ENCODE assay signal across 21 cellular contexts in genomic region chr6:26161322-26161721, GRCh38.
DNase-seq lines count a peak whose midpoint lies in the region; ATAC-seq, FAIRE-seq and TF ChIP-seq lines count a peak whose summit lies in the region.
"Had no signal": no experiment of that assay in that cellular context is flagged by ENCODE, and none has a peak within 500 bp of the region (broad histone marks: within the 10 kb centered on the region; RNA-seq: fewer than 3 reads in every experiment).

No MANE protein-coding gene starts in this region.

- peaks cover 19% of the 10 kb centered on the region for H4K20me1 ChIP-seq in astrocyte (ENCODE audit: insufficient read depth, low read length)

- H3K9me3 Mint-ChIP-seq in activated CD8-positive, alpha-beta memory T cell treated with anti-CD3 and anti-CD28 coated beads, Interleukin-2, amount 10 ng/mL, durations not matched to agents 7 days and 5 days (ENCODE audit: low read depth) = no peaks in the 10 kb centered on the region
- no peaks in the 10 kb centered on the region for H3K9me3 Mint-ChIP-seq in astrocyte (ENCODE audit: unreplicated experiment)
- H3K9me3 Mint-ChIP-seq in stimulated activated naive B cell treated with anti-CD40 and anti-IgM and Interleukin-4, amounts not matched to agents 10 μg/mL and 1 μg/mL and 100 μg/mL, for 72 hours = no peaks in the 10 kb centered on the region
- H3K9me3 Mint-ChIP-seq: activated T-cell treated with anti-CD3 and anti-CD28 coated beads, Interleukin-2, amount 50 U/mL, for 24 hours had no signal

- peaks cover 6% of the 10 kb centered on the region for H3K79me2 ChIP-seq in astrocyte (ENCODE audit: insufficient read depth, low read length)

- H3K27ac ChIP-seq in KOPT-K1 (ENCODE audit: low read depth, low read length, poor library complexity, severe bottlenecking) (peak overlapping the region; percentile 90), astrocyte (ENCODE audit: low read depth, low read length) (no peak overlapping the region), substantia nigra (ENCODE audit: low read depth, low read length, poor library complexity, severe bottlenecking) (no peak overlapping the region)
- H3K27ac ChIP-seq: epithelial cell of prostate had no signal

- H3K27me3 ChIP-seq in astrocyte (ENCODE audit: insufficient read depth, low read length) = no peaks in the 10 kb centered on the region

- no peak overlapping the region for H3K4me3 Mint-ChIP-seq in activated CD8-positive, alpha-beta memory T cell treated with anti-CD3 and anti-CD28 coated beads, Interleukin-2, amount 10 ng/mL, durations not matched to agents 7 days and 5 days
- H3K4me3 Mint-ChIP-seq in astrocyte (ENCODE audit: unreplicated experiment) = peak overlapping the region; percentile 31
- H3K4me3 Mint-ChIP-seq in stimulated activated naive B cell treated with anti-CD40 and anti-IgM and Interleukin-4, amounts not matched to agents 10 μg/mL and 1 μg/mL and 100 μg/mL, for 72 hours = no peak overlapping the region

- no peak for FAIRE-seq in astrocyte (lab: Jason Lieb, UNC)
- FAIRE-seq: GM12891, H54 had no signal

- H3K4me3 ChIP-seq in astrocyte (ENCODE audit: insufficient read depth, low read depth, low read length) = no peak overlapping the region

- no peaks in the 10 kb centered on the region for H3K9me3 ChIP-seq in KOPT-K1 (ENCODE audit: insufficient read depth, low read length, poor library complexity, severe bottlenecking)
- H3K9me3 ChIP-seq in astrocyte (ENCODE audit: insufficient read depth, low read depth, low read length) = no peaks in the 10 kb centered on the region

- TF ChIP-seq CTCF in astrocyte (IDR thresholded peaks at IDR 0.05; ENCODE audit: insufficient read depth, low read depth, low read length) = no peak

- H3K4me1 Mint-ChIP-seq in activated CD8-positive, alpha-beta memory T cell treated with anti-CD3 and anti-CD28 coated beads, Interleukin-2, amount 10 ng/mL, durations not matched to agents 7 days and 5 days = peaks cover 50% of the 10 kb centered on the region
- peaks cover 2% of the 10 kb centered on the region for H3K4me1 Mint-ChIP-seq in astrocyte (ENCODE audit: low read depth, unreplicated experiment)
- H3K4me1 Mint-ChIP-seq in stimulated activated naive B cell treated with anti-CD40 and anti-IgM and Interleukin-4, amounts not matched to agents 10 μg/mL and 1 μg/mL and 100 μg/mL, for 72 hours = peaks cover 41 to 68% of the 10 kb centered on the region in 2 donors

- H3K36me3 ChIP-seq in KOPT-K1 (ENCODE audit: insufficient read depth, low read length) (no peaks in the 10 kb centered on the region), astrocyte (ENCODE audit: insufficient read depth, low read length) (no peaks in the 10 kb centered on the region)

- peaks cover 11% of the 10 kb centered on the region for H3K4me1 ChIP-seq in astrocyte (ENCODE audit: insufficient read depth, low read length)

- H3K36me3 Mint-ChIP-seq in activated CD8-positive, alpha-beta memory T cell treated with anti-CD3 and anti-CD28 coated beads, Interleukin-2, amount 10 ng/mL, durations not matched to agents 7 days and 5 days = peaks cover 30% of the 10 kb centered on the region
- H3K36me3 Mint-ChIP-seq in astrocyte (ENCODE audit: low read depth, unreplicated experiment) = peaks cover 13% of the 10 kb centered on the region
- H3K36me3 Mint-ChIP-seq in stimulated activated naive B cell treated with anti-CD40 and anti-IgM and Interleukin-4, amounts not matched to agents 10 μg/mL and 1 μg/mL and 100 μg/mL, for 72 hours = peaks cover 60 to 63% of the 10 kb centered on the region in 2 donors

- peaks cover 15% of the 10 kb centered on the region for H3K27me3 Mint-ChIP-seq in activated CD8-positive, alpha-beta memory T cell treated with anti-CD3 and anti-CD28 coated beads, Interleukin-2, amount 10 ng/mL, durations not matched to agents 7 days and 5 days
- H3K27me3 Mint-ChIP-seq in astrocyte (ENCODE audit: low read depth, unreplicated experiment) = no peaks in the 10 kb centered on the region
- H3K27me3 Mint-ChIP-seq in stimulated activated naive B cell treated with anti-CD40 and anti-IgM and Interleukin-4, amounts not matched to agents 10 μg/mL and 1 μg/mL and 100 μg/mL, for 72 hours = peaks cover 0 to 14% of the 10 kb centered on the region in 2 donors
- H3K27me3 Mint-ChIP-seq: activated T-cell treated with anti-CD3 and anti-CD28 coated beads, Interleukin-2, amount 50 U/mL, for 24 hours had no signal

- CTCF ChIA-PET in activated CD8-positive, alpha-beta memory T cell treated with anti-CD3 and anti-CD28 coated beads, Interleukin-2, amount 10 ng/mL, durations not matched to agents 7 days and 5 days (lab: Charles Lee) = interaction anchor here (1.1 to 7.1 kb wide), 2 partner anchors 9 to 36 kb away, joined by 3 to 101 read pairs; a partner anchor contains a TSS

- no peak for ATAC-seq in activated CD8-positive, alpha-beta memory T cell treated with anti-CD3 and anti-CD28 coated beads, Interleukin-2, amount 10 ng/mL, durations not matched to agents 7 days and 5 days
- ATAC-seq in stimulated activated naive B cell treated with anti-CD40 and anti-IgM and Interleukin-4, amounts not matched to agents 10 μg/mL and 1 μg/mL and 100 μg/mL, for 72 hours (replicated peaks) = no peak
- no peak for ATAC-seq in HG03025 (IDR thresholded peaks at IDR 0.05; ENCODE audit: low FRiP score, unreplicated experiment)
- ATAC-seq: Right ventricle myocardium inferior had no signal

- no peak for DNase-seq in activated CD8-positive, alpha-beta memory T cell treated with anti-CD3 and anti-CD28 coated beads, Interleukin-2, amount 10 ng/mL, durations not matched to agents 7 days and 5 days
- DNase-seq in activated CD8-positive, alpha-beta memory T cell treated with anti-CD3 and anti-CD28 coated beads, Interleukin-2, amount 50 U/mL, for 4 hours = no peak
- DNase-seq in astrocyte (ENCODE audit: low read depth) (no peak), substantia nigra (lab: John Stamatoyannopoulos, UW) (no peak), midbrain (lab: John Stamatoyannopoulos, UW) (no peak)
- no peak for DNase-seq in stimulated activated naive B cell treated with anti-CD40 and anti-IgM and Interleukin-4, amounts not matched to agents 10 μg/mL and 1 μg/mL and 100 μg/mL, for 72 hours
- DNase-seq: activated CD4-positive, alpha-beta T cell treated with anti-CD3 and anti-CD28 coated beads, Interleukin-2, amount 50 U/mL, for 4 hours; activated naive CD4-positive, alpha-beta T cell treated with Interleukin-2 at 50 U/mL for 16 hours; activated T-cell treated with anti-CD3 and anti-CD28 coated beads, Interleukin-2, amount 50 U/mL, for 24 hours; aorta; DMS53; KBM-7; NCI-H1930; NCI-H345; T-helper 1 cell had no signal

- no peak overlapping the region for H3K9ac ChIP-seq in astrocyte (ENCODE audit: low read length)

- H3K4me2 ChIP-seq in astrocyte (ENCODE audit: low read length) = no peak overlapping the region

- no peak overlapping the region for H2AFZ ChIP-seq in astrocyte (ENCODE audit: low read depth, low read length)

- H3K27ac Mint-ChIP-seq in activated CD8-positive, alpha-beta memory T cell treated with anti-CD3 and anti-CD28 coated beads, Interleukin-2, amount 10 ng/mL, durations not matched to agents 7 days and 5 days = peak overlapping the region; percentile 15
- no peak overlapping the region for H3K27ac Mint-ChIP-seq in astrocyte (ENCODE audit: unreplicated experiment)
- H3K27ac Mint-ChIP-seq in stimulated activated naive B cell treated with anti-CD40 and anti-IgM and Interleukin-4, amounts not matched to agents 10 μg/mL and 1 μg/mL and 100 μg/mL, for 72 hours = peak overlapping the region; percentile 31
